In the genomic region with DNA sequence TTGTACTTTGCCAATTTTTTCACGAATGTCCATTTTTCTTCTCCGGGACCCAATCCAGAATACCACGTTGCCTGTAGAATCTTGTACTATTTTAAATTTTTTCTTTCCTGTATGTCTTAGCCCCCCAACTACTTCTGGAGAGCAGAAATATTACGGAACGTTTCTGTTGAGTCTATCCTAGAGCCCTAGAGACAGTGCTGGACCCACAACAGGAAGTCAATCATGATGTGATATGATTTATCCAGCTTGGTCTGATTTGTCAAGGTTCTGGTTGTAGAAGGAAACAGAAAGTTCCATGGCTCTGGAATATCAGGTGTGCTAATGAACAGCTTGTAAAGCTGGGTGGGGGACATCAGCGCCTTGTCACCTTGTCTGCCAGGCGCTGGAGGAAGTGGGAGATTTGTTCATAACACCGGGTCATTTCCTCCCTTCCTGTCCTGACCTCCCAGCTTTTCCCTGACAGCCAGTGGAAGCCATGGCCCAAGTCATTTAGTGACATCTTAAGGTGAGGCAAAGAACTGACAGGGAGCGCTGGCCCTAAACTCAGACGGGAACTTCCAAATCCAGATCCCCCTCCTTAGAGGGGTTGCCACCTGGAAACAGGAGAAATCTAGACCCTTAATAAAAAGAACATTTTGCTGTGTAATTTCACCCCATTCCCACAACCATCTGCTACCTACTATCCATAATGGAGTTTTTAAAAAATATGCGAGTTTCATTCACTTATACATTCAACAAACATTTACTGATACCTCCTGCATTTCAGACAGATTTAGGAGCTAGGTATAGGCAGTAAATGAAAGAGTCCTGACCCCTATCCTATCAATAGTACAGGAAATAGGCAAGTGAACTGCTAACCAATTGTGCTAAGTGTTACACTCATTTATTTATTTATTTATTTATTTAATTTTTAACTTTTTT, we compare ENCODE assay signal across 10 cellular contexts.
DNase-seq lines count a peak whose midpoint lies in the region; ATAC-seq and TF ChIP-seq lines count a peak whose summit lies in the region.
"Had no signal": no experiment of that assay in that cellular context is flagged by ENCODE, and none has a peak within 500 bp of the region (broad histone marks: within the 10 kb centered on the region; RNA-seq: fewer than 3 reads in every experiment).

No MANE protein-coding gene starts in this region.

- TF ChIP-seq EP300 in sigmoid colon (IDR thresholded peaks at IDR 0.05), result no peak

- H3K4me3 ChIP-seq in sigmoid colon, result no peak overlapping the region
- H3K4me3 ChIP-seq: gastroesophageal sphincter had no signal

- H3K27ac Mint-ChIP-seq in nephron progenitor cell, result no peak overlapping the region

- H3K4me1 Mint-ChIP-seq in nephron progenitor cell, result peaks cover 17% of the 10 kb centered on the region

- TF ChIP-seq CTCF in nephron progenitor cell (IDR thresholded peaks at IDR 0.05) (peak; percentile 37), sigmoid colon (IDR thresholded peaks at IDR 0.05) (no peak)

- peaks cover 5% of the 10 kb centered on the region for H3K27me3 Mint-ChIP-seq in nephron progenitor cell (ENCODE audit: low read depth, poor library complexity)

- intact Hi-C loops in sigmoid colon (cut with DNase I), result no loop called here

- no peak overlapping the region for H3K27ac ChIP-seq in sigmoid colon
- H3K27ac ChIP-seq: gastroesophageal sphincter had no signal

- peaks cover 31% of the 10 kb centered on the region for H3K9me3 Mint-ChIP-seq in nephron progenitor cell

- H3K27me3 ChIP-seq in sigmoid colon, result no peaks in the 10 kb centered on the region
- H3K27me3 ChIP-seq: gastroesophageal sphincter had no signal

- no peaks in the 10 kb centered on the region for H3K4me1 ChIP-seq in sigmoid colon
- H3K4me1 ChIP-seq: gastroesophageal sphincter had no signal

- 33 to 47% methylated on average over 11 of the region's 11 CpGs for WGBS in sigmoid colon, 2 donors

- no peak for ATAC-seq in HG03565 (IDR thresholded peaks at IDR 0.05; ENCODE audit: unreplicated experiment)
- ATAC-seq: gastroesophageal sphincter had no signal

- H3K9me3 ChIP-seq in sigmoid colon, result peaks cover 0 to 12% (median 11%) of the 10 kb centered on the region in 4 donors

- H3K4me3 Mint-ChIP-seq in nephron progenitor cell, result no peak overlapping the region

- DNase-seq in ELR (ENCODE audit: low read depth), result peak; percentile 49
- peak; percentile 46 for DNase-seq in M059J (ENCODE audit: low read depth)
- DNase-seq in dermis microvascular lymphatic vessel endothelial cell (ENCODE audit: low read depth in 2 of 2), result peak; percentile 73 to 85
- peak; percentile 33 for DNase-seq in nephron progenitor cell
- DNase-seq in activated CD8-positive, alpha-beta memory T cell treated with anti-CD3 and anti-CD28 coated beads, Interleukin-2, amount 50 U/mL, for 48 hours, result no peak
- no peak for DNase-seq in sigmoid colon
- DNase-seq in inferior parietal cortex (ENCODE audit: extremely low spot score), result no peak
- DNase-seq: NCI-H774 had no signal

- peaks cover 48% of the 10 kb centered on the region for H3K36me3 Mint-ChIP-seq in nephron progenitor cell (ENCODE audit: low read depth)

- H3K36me3 ChIP-seq in sigmoid colon, result no peaks in the 10 kb centered on the region

- TF ChIP-seq POLR2A in sigmoid colon (IDR thresholded peaks at IDR 0.05), result no peak

Comparison
In these comparisons a context has a peak if more than half of its experiments do, and no peak if none do; other contexts are left out.
1. DNase-seq: peak in ELR (single experiment), M059J (single experiment), dermis microvascular lymphatic vessel endothelial cell (2 of 2) and nephron progenitor cell (single experiment); none in activated CD8-positive, alpha-beta memory T cell treated with anti-CD3 and anti-CD28 coated beads, Interleukin-2, amount 50 U/mL, for 48 hours (single experiment), sigmoid colon (single experiment) and inferior parietal cortex (single experiment).